9 cellular contexts compared by ENCODE assay signal in genomic region chr1:33348194-33348593, GRCh38. TPM values are rescaled to one million over a fixed set of nuclear protein-coding genes. Genes with fewer than 3 reads are reported as not detected.
A peak's percentile ranks its signal among the peaks of the same experiment; 100 is the strongest.
DNase-seq lines count a peak whose midpoint lies in the region; ATAC-seq and TF ChIP-seq lines count a peak whose summit lies in the region.
"Had no signal": no experiment of that assay in that cellular context is flagged by ENCODE, and none has a peak within 500 bp of the region (broad histone marks: within the 10 kb centered on the region; RNA-seq: fewer than 3 reads in every experiment).

No MANE protein-coding gene starts in this region.

- WGBS in prostate gland = 26% methylated on average over 2 of the region's 2 CpGs

- no TSS peak for BruUV-seq in Panc1 (replicated peaks; lab: Mats Ljungman, UMichigan)

- TF ChIP-seq POLR2A in prostate gland (IDR thresholded peaks at IDR 0.05) = no peak

- POLR2A ChIA-PET in Panc1 (lab: Charles Lee) = no interaction called here

- H3K4me3 ChIP-seq in Panc1 (ENCODE audit: low read depth in 2 of 2, low read length in 2 of 2) (peak overlapping the region; percentile 81 to 90), prostate gland (peak overlapping the region; percentile 91 to 96)

- peaks cover 7% of the 10 kb centered on the region for H3K36me3 ChIP-seq in Panc1 (ENCODE audit: control insufficient read depth, insufficient read depth, low read length)
- H3K36me3 ChIP-seq in prostate gland = no peaks in the 10 kb centered on the region

- no peak for TF ChIP-seq CTCF in Panc1 (IDR thresholded peaks at IDR 0.05)
- no peak for TF ChIP-seq CTCF in prostate gland (IDR thresholded peaks at IDR 0.05)

- H3K9me3 ChIP-seq in Panc1 (ENCODE audit: control insufficient read depth, insufficient read depth, low read depth, low read length) (no peaks in the 10 kb centered on the region), prostate gland (no peaks in the 10 kb centered on the region)

- DNase-seq in EH (ENCODE audit: low read depth) = peak; percentile 62
- DNase-seq in Panc1 (ENCODE audit: low read depth, low spot score) = no peak
- DNase-seq in epithelial cell of prostate (ENCODE audit: low read depth, low spot score) = no peak
- no peak for DNase-seq in prostate gland (ENCODE audit: low spot score)
- no peak for DNase-seq in stimulated activated CD4-positive, alpha-beta T cell treated with anti-CD3 and anti-CD28 coated beads, Interleukin-2, amount 100 ng/mL, for 24 hours
- DNase-seq in amniotic stem cell (lab: John Stamatoyannopoulos, UW) = no peak

- CTCF ChIA-PET in Panc1 (lab: Charles Lee) = no interaction called here

- in situ Hi-C loops in Panc1 (cut with HindIII; ENCODE audit: low pct_unique_long_range_greater_than_20kb, low sequenced_read_pairs) = no loop called here

- ATAC-seq in Panc1 = no peak
- no peak for ATAC-seq in HG02840 (IDR thresholded peaks at IDR 0.05; ENCODE audit: low FRiP score, unreplicated experiment)
- no peak for ATAC-seq in GM19467 (IDR thresholded peaks at IDR 0.05; ENCODE audit: unreplicated experiment)

- intact Hi-C loops in Panc1 (cut with micrococcal nuclease; ENCODE audit: unreplicated experiment) = no loop called here
- intact Hi-C loops in prostate gland (cut with DNase I) = no loop called here

- H3K27me3 ChIP-seq in Panc1 (ENCODE audit: control insufficient read depth, insufficient read depth, low read length) (no peaks in the 10 kb centered on the region), prostate gland (replicated peaks; ENCODE audit: insufficient read depth) (no peaks in the 10 kb centered on the region)

- H3K4me1 ChIP-seq in Panc1 (ENCODE audit: control insufficient read depth, insufficient read depth, low read length) (peaks cover 52% of the 10 kb centered on the region), prostate gland (replicated peaks) (peaks cover 9% of the 10 kb centered on the region)

- H3K27ac ChIP-seq in Panc1 (ENCODE audit: low read length) (peak overlapping the region; percentile 93), epithelial cell of prostate (peak overlapping the region; percentile 99), prostate gland (peak overlapping the region; percentile 95 to 97)

RNA-seq across cellular contexts. Expression of gene A3GALT2, which starts 27.3 kb away (rescaled TPM):
- total RNA-seq in Panc1 (2021; ENCODE audit: unreplicated experiment) (not detected), prostate gland (under 1 TPM in 1 of 2 donors, not detected in 1; 0.46 TPM)
- not detected for polyA plus RNA-seq in Panc1 (2012; ENCODE audit: insufficient read length)
- total RNA-seq: NCI-H460 had no signal
